1 cellular context compared by ENCODE assay signal in the genomic region with DNA sequence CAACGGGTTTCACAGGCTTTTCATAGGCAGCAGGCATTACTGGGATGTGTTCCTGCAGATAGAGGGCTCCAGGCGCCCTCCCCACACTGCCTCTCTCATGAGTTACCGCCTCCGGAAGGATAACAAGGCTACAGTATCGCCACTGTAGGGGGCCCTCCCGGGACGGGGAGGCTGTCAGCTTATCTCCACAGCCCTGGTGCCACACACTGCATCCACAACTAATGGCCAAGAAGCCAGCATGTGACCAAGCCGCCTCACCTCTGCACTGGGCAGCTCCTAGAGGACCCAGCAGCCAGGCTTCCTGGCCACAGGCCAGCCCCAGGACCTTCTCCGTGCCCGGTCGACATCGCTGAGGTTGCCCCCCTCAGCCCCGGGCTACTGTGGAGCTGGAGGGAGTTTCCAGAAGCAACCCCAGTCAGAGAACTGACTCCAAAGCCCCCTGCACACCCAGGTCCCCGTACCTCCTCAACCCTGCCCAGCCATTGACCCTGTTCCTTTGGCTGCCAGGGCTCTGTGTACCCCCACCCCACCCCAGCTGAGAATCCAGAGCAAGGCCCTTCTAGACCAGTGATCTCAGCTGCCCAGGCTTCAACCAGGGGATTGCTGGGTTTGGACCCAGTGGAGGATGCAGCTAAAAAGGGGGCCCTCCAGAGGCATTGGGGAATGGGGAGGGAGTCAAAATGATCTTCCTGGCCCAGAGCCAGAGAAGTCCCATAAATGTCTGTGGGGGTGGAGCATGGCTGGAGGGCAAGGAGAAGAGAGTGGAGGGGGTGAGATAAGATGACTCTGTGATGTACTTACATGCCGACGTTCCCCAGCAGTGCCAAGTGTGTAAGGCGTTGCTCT.
A peak's percentile ranks its signal among the peaks of the same experiment; 100 is the strongest.
TF ChIP-seq lines count a peak whose summit lies in the region.

No MANE protein-coding gene starts in this region.

TF ChIP-seq in K562, 482 proteins besides CTCF, POLR2A, EP300 and RAD21 (continued from another document):
- TF ChIP-seq, protein P1, sequence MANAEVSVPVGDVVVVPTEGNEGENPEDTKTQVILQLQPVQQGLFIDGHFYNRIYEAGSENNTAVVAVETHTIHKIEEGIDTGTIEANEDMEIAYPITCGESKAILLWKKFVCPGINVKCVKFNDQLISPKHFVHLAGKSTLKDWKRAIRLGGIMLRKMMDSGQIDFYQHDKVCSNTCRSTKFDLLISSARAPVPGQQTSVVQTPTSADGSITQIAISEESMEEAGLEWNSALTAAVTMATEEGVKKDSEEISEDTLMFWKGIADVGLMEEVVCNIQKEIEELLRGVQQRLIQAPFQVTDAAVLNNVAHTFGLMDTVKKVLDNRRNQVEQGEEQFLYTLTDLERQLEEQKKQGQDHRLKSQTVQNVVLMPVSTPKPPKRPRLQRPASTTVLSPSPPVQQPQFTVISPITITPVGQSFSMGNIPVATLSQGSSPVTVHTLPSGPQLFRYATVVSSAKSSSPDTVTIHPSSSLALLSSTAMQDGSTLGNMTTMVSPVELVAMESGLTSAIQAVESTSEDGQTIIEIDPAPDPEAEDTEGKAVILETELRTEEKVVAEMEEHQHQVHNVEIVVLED (CRISPR knock-in tag; IDR thresholded peaks at IDR 0.05), result 0 out of 2 replicates have a peak, but pooled peaks have one; percentile 13
- peak; percentile 87 for TF ChIP-seq CCNT2 (IDR thresholded peaks at IDR 0.05; ENCODE audit: borderline replicate concordance, extremely low read depth, insufficient read length, low read depth, low read length)
- peak; percentile 36; the same call in 1 of the 2 replicates for TF ChIP-seq BCOR (IDR thresholded peaks at IDR 0.05)
- TF ChIP-seq CBX3 (IDR thresholded peaks at IDR 0.05; ENCODE audit: borderline replicate concordance in 1 of 2, low read length in 2 of 2), result peak in 1 of 2 experiments; percentile 96; a peak in 2 of 3 replicates
- peak; percentile 22 for TF ChIP-seq HNRNPLL (IDR thresholded peaks at IDR 0.05; ENCODE audit: low read depth, low read length, poor library complexity, severe bottlenecking)
- TF ChIP-seq ZNF263 (CRISPR knock-in tag; IDR thresholded peaks at IDR 0.05; ENCODE audit: borderline replicate concordance), result no peak
- no peak for TF ChIP-seq CREBBP (IDR thresholded peaks at IDR 0.05; ENCODE audit: low read depth, low read length)
- no peak for TF ChIP-seq FOXP1 (CRISPR knock-in tag; IDR thresholded peaks at IDR 0.05)
- no peak; the same call in 1 of the 2 replicates for TF ChIP-seq E2F3 (CRISPR knock-in tag; IDR thresholded peaks at IDR 0.05)
- TF ChIP-seq IRF2 (CRISPR knock-in tag; IDR thresholded peaks at IDR 0.05), result no peak
- TF ChIP-seq NR4A1 (CRISPR knock-in tag; IDR thresholded peaks at IDR 0.05), result no peak; the same call in 1 of the 2 replicates
- TF ChIP-seq NR4A1 (tag; IDR thresholded peaks at IDR 0.05), result peak; percentile 91
- TF ChIP-seq BRF1 (IDR thresholded peaks at IDR 0.05; ENCODE audit: borderline replicate concordance, extremely low read depth, insufficient read length), result no peak
- peak; percentile 69; the same call in 1 of the 2 replicates for TF ChIP-seq NFRKB (IDR thresholded peaks at IDR 0.05; ENCODE audit: low read depth)
- TF ChIP-seq RBBP5 (IDR thresholded peaks at IDR 0.05; ENCODE audit: borderline replicate concordance, insufficient read depth, low read length, poor library complexity, severe bottlenecking), result no peak
- TF ChIP-seq, protein P2, sequence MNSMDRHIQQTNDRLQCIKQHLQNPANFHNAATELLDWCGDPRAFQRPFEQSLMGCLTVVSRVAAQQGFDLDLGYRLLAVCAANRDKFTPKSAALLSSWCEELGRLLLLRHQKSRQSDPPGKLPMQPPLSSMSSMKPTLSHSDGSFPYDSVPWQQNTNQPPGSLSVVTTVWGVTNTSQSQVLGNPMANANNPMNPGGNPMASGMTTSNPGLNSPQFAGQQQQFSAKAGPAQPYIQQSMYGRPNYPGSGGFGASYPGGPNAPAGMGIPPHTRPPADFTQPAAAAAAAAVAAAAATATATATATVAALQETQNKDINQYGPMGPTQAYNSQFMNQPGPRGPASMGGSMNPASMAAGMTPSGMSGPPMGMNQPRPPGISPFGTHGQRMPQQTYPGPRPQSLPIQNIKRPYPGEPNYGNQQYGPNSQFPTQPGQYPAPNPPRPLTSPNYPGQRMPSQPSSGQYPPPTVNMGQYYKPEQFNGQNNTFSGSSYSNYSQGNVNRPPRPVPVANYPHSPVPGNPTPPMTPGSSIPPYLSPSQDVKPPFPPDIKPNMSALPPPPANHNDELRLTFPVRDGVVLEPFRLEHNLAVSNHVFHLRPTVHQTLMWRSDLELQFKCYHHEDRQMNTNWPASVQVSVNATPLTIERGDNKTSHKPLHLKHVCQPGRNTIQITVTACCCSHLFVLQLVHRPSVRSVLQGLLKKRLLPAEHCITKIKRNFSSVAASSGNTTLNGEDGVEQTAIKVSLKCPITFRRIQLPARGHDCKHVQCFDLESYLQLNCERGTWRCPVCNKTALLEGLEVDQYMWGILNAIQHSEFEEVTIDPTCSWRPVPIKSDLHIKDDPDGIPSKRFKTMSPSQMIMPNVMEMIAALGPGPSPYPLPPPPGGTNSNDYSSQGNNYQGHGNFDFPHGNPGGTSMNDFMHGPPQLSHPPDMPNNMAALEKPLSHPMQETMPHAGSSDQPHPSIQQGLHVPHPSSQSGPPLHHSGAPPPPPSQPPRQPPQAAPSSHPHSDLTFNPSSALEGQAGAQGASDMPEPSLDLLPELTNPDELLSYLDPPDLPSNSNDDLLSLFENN (IDR thresholded peaks at IDR 0.05; ENCODE audit: low read depth in 2 of 2, low read length in 2 of 2), result peak in 1 of 2 experiments; percentile 79; a peak in 1 of 4 replicates
- no peak for TF ChIP-seq ZNF785 (CRISPR knock-in tag; IDR thresholded peaks at IDR 0.05)
- TF ChIP-seq GTF2A2 (tag; IDR thresholded peaks at IDR 0.05), result no peak
- no peak for TF ChIP-seq BRCA1 (IDR thresholded peaks at IDR 0.05)
- TF ChIP-seq BRCA1 (CRISPR knock-in tag; IDR thresholded peaks at IDR 0.05), result no peak
- TF ChIP-seq ZNF165 (CRISPR knock-in tag; IDR thresholded peaks at IDR 0.05; ENCODE audit: borderline replicate concordance), result peak; percentile 43; the same call in 1 of the 2 replicates
- TF ChIP-seq SIRT6 (IDR thresholded peaks at IDR 0.05; ENCODE audit: low read depth, low read length), result no peak
- peak; percentile 85 for TF ChIP-seq SMARCA5 (IDR thresholded peaks at IDR 0.05)
- no peak for TF ChIP-seq NR2F6 (CRISPR knock-in tag; IDR thresholded peaks at IDR 0.05)
TF ChIP-seq in K562: peak in this region for 198.
